Comparison of ENCODE assay signal across 23 cellular contexts in the genomic region with DNA sequence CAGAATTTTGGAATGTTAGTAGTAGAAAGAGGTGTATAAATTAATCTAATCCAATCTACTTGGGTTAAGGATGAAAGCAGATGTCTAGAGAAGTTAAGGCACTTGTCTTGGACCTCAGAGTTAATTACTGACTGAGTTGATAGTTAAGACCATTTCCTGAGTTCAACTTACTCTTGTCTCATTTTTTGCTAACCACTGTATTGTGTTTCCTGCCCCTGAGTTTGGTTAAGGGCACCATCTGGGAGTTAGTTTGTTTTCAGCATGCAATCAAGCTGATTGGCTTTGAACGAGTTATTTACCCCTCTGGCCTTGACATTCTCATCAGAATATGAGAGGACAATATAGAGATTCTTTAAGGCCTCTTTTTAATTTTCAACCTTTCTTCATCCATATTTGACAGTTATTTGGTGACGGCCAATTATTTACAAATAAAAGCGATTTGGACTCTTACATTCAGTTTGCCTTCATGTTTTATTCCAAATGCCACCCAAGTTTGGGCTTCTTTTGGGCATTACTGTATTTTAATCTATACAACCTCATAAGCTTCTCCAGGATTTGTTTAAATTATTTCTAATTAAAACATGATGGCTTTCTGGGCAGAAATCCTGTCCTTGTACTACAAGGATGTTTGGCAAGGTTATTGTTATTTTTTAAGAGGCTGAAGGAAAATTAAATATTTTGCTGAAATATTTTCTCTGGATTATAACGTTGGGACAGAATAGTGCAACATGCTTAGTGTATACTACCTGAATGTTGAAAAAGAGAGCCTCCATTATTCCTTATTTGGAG.
DNase-seq lines count a peak whose midpoint lies in the region; ATAC-seq and TF ChIP-seq lines count a peak whose summit lies in the region.
"Had no signal": no experiment of that assay in that cellular context is flagged by ENCODE, and none has a peak within 500 bp of the region (broad histone marks: within the 10 kb centered on the region; RNA-seq: fewer than 3 reads in every experiment).

No MANE protein-coding gene starts in this region.

- no peak for TF ChIP-seq CTCF in adrenal gland (IDR thresholded peaks at IDR 0.05)

- H3K27me3 ChIP-seq in adipocyte (replicated peaks; ENCODE audit: control insufficient read depth, insufficient read depth, low read length), result peaks cover 4% of the 10 kb centered on the region
- no peaks in the 10 kb centered on the region for H3K27me3 ChIP-seq in adrenal gland

- peak; percentile 68 for ATAC-seq in GM18870 (IDR thresholded peaks at IDR 0.05; ENCODE audit: unreplicated experiment)
- peak; percentile 44 for ATAC-seq in GM19468 (IDR thresholded peaks at IDR 0.05; ENCODE audit: extremely low read depth, unreplicated experiment)
- ATAC-seq in HG03135 (IDR thresholded peaks at IDR 0.05; ENCODE audit: unreplicated experiment), result peak; percentile 87
- no peak for ATAC-seq in GM21717 (IDR thresholded peaks at IDR 0.05; ENCODE audit: unreplicated experiment)

- 55 to 59% (median 56%) methylated on average over 4 of the region's 4 CpGs for WGBS in adrenal gland, 4 donors

- H3K4me3 ChIP-seq in adipocyte (ENCODE audit: low read length) (no peak overlapping the region), adrenal gland (no peak overlapping the region)
- H3K4me3 ChIP-seq: prostate gland, thoracic aorta had no signal

- H3K4me1 ChIP-seq in adipocyte (ENCODE audit: control insufficient read depth, insufficient read depth, low read length), result peaks cover 16% of the 10 kb centered on the region
- no peaks in the 10 kb centered on the region for H3K4me1 ChIP-seq in adrenal gland (replicated peaks in 1 of 2)
- H3K4me1 ChIP-seq: prostate gland had no signal

- intact Hi-C loops in adrenal gland (cut with DNase I), result no loop called here

- no peaks in the 10 kb centered on the region for H3K36me3 ChIP-seq in adipocyte (ENCODE audit: control insufficient read depth, insufficient read depth, low read length, severe bottlenecking)
- no peaks in the 10 kb centered on the region for H3K36me3 ChIP-seq in adrenal gland (replicated peaks in 1 of 2)
- H3K36me3 ChIP-seq: prostate gland, thoracic aorta had no signal

- H3K27ac ChIP-seq in adrenal gland, result no peak overlapping the region
- H3K27ac ChIP-seq: prostate gland had no signal

- DNase-seq in adipocyte (ENCODE audit: low read depth), result peak; percentile 22
- DNase-seq in amniotic stem cell (lab: John Stamatoyannopoulos, UW), result no peak
- DNase-seq in adrenal gland, result no peak
- DNase-seq in DMS 273 (lab: John Stamatoyannopoulos, UW; ENCODE audit: unreplicated experiment), result no peak
- DNase-seq: activated CD4-positive, alpha-beta T cell treated with anti-CD3 and anti-CD28 coated beads, Interleukin-2, amount 50 U/mL, for 48 hours; activated naive CD8-positive, alpha-beta T cell treated with anti-CD3 and anti-CD28 coated beads, Interleukin-2, amount 10 ng/mL, durations not matched to agents 7 days and 5 days; activated T-cell treated with anti-CD3 and anti-CD28 coated beads, Interleukin-2, amount 50 U/mL, for 24 hours; effector CD4-positive, alpha-beta T cell; hippocampal formation; kidney glomerular epithelial cell; mesendoderm; NCI-H2081; NCI-H774; nephron progenitor cell; RPMI8226; small intestine; SW 1271 had no signal

- H3K9me3 ChIP-seq in adipocyte (ENCODE audit: control insufficient read depth, low read length) (no peaks in the 10 kb centered on the region), adrenal gland (replicated peaks in 1 of 3) (no peaks in the 10 kb centered on the region)
- H3K9me3 ChIP-seq: prostate gland, thoracic aorta had no signal

- TF ChIP-seq POLR2A in adrenal gland (IDR thresholded peaks at IDR 0.05), result no peak

- no peak overlapping the region for H3K9ac ChIP-seq in adipocyte (ENCODE audit: low read length)
